11 cellular contexts compared by ENCODE assay signal in the genomic region with DNA sequence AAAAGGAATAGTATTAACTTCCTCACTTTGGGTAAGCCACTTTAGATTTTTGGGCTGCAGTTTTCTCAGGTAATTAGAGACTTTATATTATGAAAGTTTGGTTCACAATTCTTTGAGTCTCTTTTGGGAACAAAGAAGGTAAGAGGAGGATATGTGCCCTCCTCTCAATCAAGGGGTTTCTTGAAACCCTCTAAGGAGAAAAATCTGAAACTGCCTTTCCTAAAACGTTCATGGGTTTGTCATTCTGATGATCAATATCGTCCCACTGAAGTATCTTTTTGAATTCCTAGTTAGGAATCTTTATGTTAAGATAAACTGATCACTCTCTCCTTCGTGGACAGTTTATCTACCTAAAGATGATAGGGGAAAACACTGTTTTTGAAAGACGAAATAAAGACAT. TPM values are rescaled to one million over a fixed set of nuclear protein-coding genes. Genes with fewer than 3 reads are reported as not detected.
DNase-seq lines count a peak whose midpoint lies in the region; ATAC-seq, FAIRE-seq and TF ChIP-seq lines count a peak whose summit lies in the region.
"Had no signal": no experiment of that assay in that cellular context is flagged by ENCODE, and none has a peak within 500 bp of the region (broad histone marks: within the 10 kb centered on the region; RNA-seq: fewer than 3 reads in every experiment).

No MANE protein-coding gene starts in this region.

- TF ChIP-seq EP300 in suprapubic skin (IDR thresholded peaks at IDR 0.05) = no peak

- H3K27me3 ChIP-seq in suprapubic skin = no peaks in the 10 kb centered on the region

- H3K27ac Mint-ChIP-seq in activated T-cell treated with anti-CD3 and anti-CD28 coated beads, Interleukin-2, amount 50 U/mL, for 72 hours = peak overlapping the region; percentile 86
- H3K27ac Mint-ChIP-seq in activated T-helper 17 cell treated with anti-CD3 and anti-CD28 coated beads, Interleukin-2, amount 50 U/mL, for 72 hours = no peak overlapping the region

- H3K4me1 Mint-ChIP-seq in activated T-cell treated with anti-CD3 and anti-CD28 coated beads, Interleukin-2, amount 50 U/mL, for 72 hours (ENCODE audit: low read depth) = peaks cover 25% of the 10 kb centered on the region
- peaks cover 12% of the 10 kb centered on the region for H3K4me1 Mint-ChIP-seq in activated T-helper 17 cell treated with anti-CD3 and anti-CD28 coated beads, Interleukin-2, amount 50 U/mL, for 72 hours

- H3K4me3 ChIP-seq in kidney (ENCODE audit: low read length in 2 of 2) (peak overlapping the region; percentile 92 to 96), suprapubic skin (peak overlapping the region; percentile 63)

- 77% methylated on average over 4 of the region's 4 CpGs for WGBS in suprapubic skin

- no peak overlapping the region for H3K9ac ChIP-seq in kidney (ENCODE audit: low read length in 2 of 2)

- peaks cover 0 to 3% of the 10 kb centered on the region in 2 donors for H3K9me3 Mint-ChIP-seq in activated T-cell treated with anti-CD3 and anti-CD28 coated beads, Interleukin-2, amount 50 U/mL, for 72 hours
- H3K9me3 Mint-ChIP-seq in activated T-helper 17 cell treated with anti-CD3 and anti-CD28 coated beads, Interleukin-2, amount 50 U/mL, for 72 hours = no peaks in the 10 kb centered on the region

- H3K27me3 Mint-ChIP-seq in activated T-cell treated with anti-CD3 and anti-CD28 coated beads, Interleukin-2, amount 50 U/mL, for 72 hours (ENCODE audit: low read depth) = no peaks in the 10 kb centered on the region
- H3K27me3 Mint-ChIP-seq in activated T-helper 17 cell treated with anti-CD3 and anti-CD28 coated beads, Interleukin-2, amount 50 U/mL, for 72 hours = no peaks in the 10 kb centered on the region

- H3K27ac ChIP-seq in kidney (ENCODE audit: low read depth in 2 of 2, low read length in 2 of 2) (no peak overlapping the region), suprapubic skin (no peak overlapping the region)
- H3K27ac ChIP-seq: HL-60 had no signal

- intact Hi-C loops in kidney (cut with DNase I) = no loop called here

- H3K36me3 Mint-ChIP-seq in activated T-cell treated with anti-CD3 and anti-CD28 coated beads, Interleukin-2, amount 50 U/mL, for 72 hours (ENCODE audit: insufficient read depth in 2 of 2) = peaks cover 4 to 25% of the 10 kb centered on the region in 2 donors
- H3K36me3 Mint-ChIP-seq in activated T-helper 17 cell treated with anti-CD3 and anti-CD28 coated beads, Interleukin-2, amount 50 U/mL, for 72 hours (ENCODE audit: low read depth) = peaks cover 48% of the 10 kb centered on the region

- no peak for FAIRE-seq in kidney (lab: Jason Lieb, UNC)

- ATAC-seq in activated T-cell treated with anti-CD3 and anti-CD28 coated beads, Interleukin-2, amount 50 U/mL, for 72 hours (replicated peaks in 1 of 2) = no peak
- ATAC-seq in activated T-helper 17 cell treated with anti-CD3 and anti-CD28 coated beads, Interleukin-2, amount 50 U/mL, for 72 hours (replicated peaks) = no peak

- H3K9me3 ChIP-seq in kidney (ENCODE audit: control insufficient read depth in 1 of 2, low read length in 2 of 2) (no peaks in the 10 kb centered on the region), suprapubic skin (no peaks in the 10 kb centered on the region)

- H3K36me3 ChIP-seq in kidney (ENCODE audit: control insufficient read depth in 1 of 2, insufficient read depth in 2 of 2, low read length in 2 of 2) (peaks cover 0 to 12% of the 10 kb centered on the region in 2 donors), suprapubic skin (peaks cover 21% of the 10 kb centered on the region)

- H3K4me1 ChIP-seq in kidney (ENCODE audit: control insufficient read depth in 1 of 2, insufficient read depth in 1 of 2, low read depth in 1 of 2, low read length in 2 of 2) (peaks cover 0 to 8% of the 10 kb centered on the region in 2 donors), suprapubic skin (peaks cover 23% of the 10 kb centered on the region)

- peak overlapping the region; percentile 70 to 79 for H3K4me3 Mint-ChIP-seq in activated T-cell treated with anti-CD3 and anti-CD28 coated beads, Interleukin-2, amount 50 U/mL, for 72 hours
- H3K4me3 Mint-ChIP-seq in activated T-helper 17 cell treated with anti-CD3 and anti-CD28 coated beads, Interleukin-2, amount 50 U/mL, for 72 hours = peak overlapping the region; percentile 95

- TF ChIP-seq POLR2A in suprapubic skin (IDR thresholded peaks at IDR 0.05) = no peak

- TF ChIP-seq CTCF in kidney (IDR thresholded peaks at IDR 0.05; ENCODE audit: borderline replicate concordance, extremely low read depth, insufficient read depth) = no peak
- TF ChIP-seq CTCF in suprapubic skin (IDR thresholded peaks at IDR 0.05) = no peak

- no peak for DNase-seq in activated T-cell treated with anti-CD3 and anti-CD28 coated beads, Interleukin-2, amount 50 U/mL, for 72 hours
- no peak for DNase-seq in activated T-cell treated with anti-CD3 and anti-CD28 coated beads, Interleukin-2, amount 50 U/mL, for 48 hours
- DNase-seq in kidney (no peak), suprapubic skin (ENCODE audit: low spot score in 2 of 2) (no peak), amniotic stem cell (lab: John Stamatoyannopoulos, UW) (no peak), SKM-1 (lab: John Stamatoyannopoulos, UW; ENCODE audit: unreplicated experiment) (no peak)
- no peak for DNase-seq in activated effector memory CD4-positive, alpha-beta T cell treated with anti-CD3 and anti-CD28 coated beads, Interleukin-2, amount 50 U/mL, for 16 hours
- DNase-seq: C1 segment of cervical spinal cord had no signal

RNA-seq across cellular contexts. Expression of a gene that starts 42.4 kb away (rescaled TPM):
- total RNA-seq in activated T-cell treated with anti-CD3 and anti-CD28 coated beads, Interleukin-2, amount 50 U/mL, for 72 hours = not detected
- not detected for total RNA-seq in activated T-helper 17 cell treated with anti-CD3 and anti-CD28 coated beads, Interleukin-2, amount 50 U/mL, for 72 hours
- total RNA-seq in kidney (not detected), suprapubic skin (not detected)
- polyA plus RNA-seq in kidney (ENCODE audit: insufficient read depth, low read depth, low replicate concordance) = not detected
- total RNA-seq: NCI-H460 had no signal

RNA-seq across cellular contexts. Expression of a gene that starts 56.1 kb away (rescaled TPM):
- 10 to 100 TPM; 26.2 to 29.4 TPM for total RNA-seq in activated T-cell treated with anti-CD3 and anti-CD28 coated beads, Interleukin-2, amount 50 U/mL, for 72 hours
- total RNA-seq in activated T-helper 17 cell treated with anti-CD3 and anti-CD28 coated beads, Interleukin-2, amount 50 U/mL, for 72 hours = 10 to 100 TPM; 13.2 to 16.1 TPM
- 17.5 TPM for total RNA-seq in kidney
- 6.7 TPM for polyA plus RNA-seq in kidney (ENCODE audit: insufficient read depth, low read depth, low replicate concordance)
- total RNA-seq in suprapubic skin = 10 to 100 TPM; 11.0 to 19.8 (median 16.4) TPM
